ENCODE assay signal across 8 cellular contexts in the genomic region with DNA sequence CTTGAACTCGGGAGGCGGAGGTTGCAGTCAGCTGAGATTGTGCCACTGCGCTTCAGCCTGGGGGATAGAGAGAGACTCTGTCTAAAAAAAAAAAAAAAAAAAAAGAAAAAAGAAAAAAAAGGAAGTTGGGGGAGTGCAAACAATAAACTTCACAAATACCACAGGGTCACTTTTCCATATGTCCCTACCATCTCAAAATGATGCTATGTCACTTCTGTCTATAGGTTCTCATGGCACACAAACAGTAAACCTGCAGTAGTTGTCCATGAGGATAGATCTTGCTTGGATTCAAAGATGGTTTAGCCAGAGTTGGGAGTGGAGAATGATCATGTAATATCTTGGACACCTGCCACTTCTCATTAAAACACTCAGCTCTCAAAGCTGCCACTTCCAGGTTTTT. TPM values are rescaled to one million over a fixed set of nuclear protein-coding genes. Genes with fewer than 3 reads are reported as not detected.
DNase-seq lines count a peak whose midpoint lies in the region; ATAC-seq and TF ChIP-seq lines count a peak whose summit lies in the region.

No MANE protein-coding gene starts in this region.

- H3K4me1 ChIP-seq in A673 (ENCODE audit: insufficient read depth, low read length, poor library complexity, severe bottlenecking) = peaks cover 5% of the 10 kb centered on the region
- no peaks in the 10 kb centered on the region for H3K4me1 ChIP-seq in HEK293 (ENCODE audit: control insufficient read depth, insufficient read depth, low read length)
- peaks cover 6 to 13% of the 10 kb centered on the region in 2 donors for H3K4me1 ChIP-seq in adrenal gland (replicated peaks in 1 of 2)

- peaks cover 14% of the 10 kb centered on the region for H3K36me3 ChIP-seq in A673 (ENCODE audit: insufficient read depth, low read length, poor library complexity, severe bottlenecking)
- peaks cover 0 to 20% of the 10 kb centered on the region in 2 experiments; a peak in 1 of 3 replicates for H3K36me3 ChIP-seq in HEK293 (ENCODE audit: control insufficient read depth in 2 of 2, insufficient read depth in 1 of 2, low read length in 2 of 2)
- H3K36me3 ChIP-seq in adrenal gland (replicated peaks in 1 of 2) = peaks cover 0 to 16% of the 10 kb centered on the region in 2 donors

- no peaks in the 10 kb centered on the region for H3K9me3 ChIP-seq in A673 (ENCODE audit: low read depth, low read length, poor library complexity, severe bottlenecking)
- no peaks in the 10 kb centered on the region for H3K9me3 ChIP-seq in HEK293 (ENCODE audit: control insufficient read depth, insufficient read depth, low read depth, low read length)
- no peaks in the 10 kb centered on the region for H3K9me3 ChIP-seq in adrenal gland (replicated peaks in 1 of 3)

- H3K4me3 Mint-ChIP-seq in mesothelial cell of epicardium = peak overlapping the region; percentile 90

- no peaks in the 10 kb centered on the region for H3K27me3 Mint-ChIP-seq in mesothelial cell of epicardium (ENCODE audit: low read depth)

- peak overlapping the region; percentile 96 for H3K27ac Mint-ChIP-seq in mesothelial cell of epicardium

- TF ChIP-seq POLR2A in adrenal gland (IDR thresholded peaks at IDR 0.05) = no peak

- H3K27ac ChIP-seq in A673 (ENCODE audit: low read depth, low read length, poor library complexity, severe bottlenecking) (no peak overlapping the region), HEK293 (ENCODE audit: extremely low read depth, low read depth, low read length) (no peak overlapping the region), adrenal gland (peak overlapping the region; percentile 81 to 91 (median 90))

- no peaks in the 10 kb centered on the region for H3K9me3 Mint-ChIP-seq in mesothelial cell of epicardium

- ATAC-seq in GM21360 (IDR thresholded peaks at IDR 0.05; ENCODE audit: unreplicated experiment) (no peak), HG03108 (IDR thresholded peaks at IDR 0.05; ENCODE audit: unreplicated experiment) (no peak)

- no peak for TF ChIP-seq CTCF in A673 (conservative IDR thresholded peaks at IDR 0.05; ENCODE audit: low read depth, low read length)
- no peak for TF ChIP-seq CTCF in HEK293 (tag by site-specific recombination; IDR thresholded peaks at IDR 0.05)
- TF ChIP-seq CTCF in adrenal gland (IDR thresholded peaks at IDR 0.05) = no peak
- no peak for TF ChIP-seq CTCF in mesothelial cell of epicardium (IDR thresholded peaks at IDR 0.05; ENCODE audit: unreplicated experiment)

- no peak for DNase-seq in A673 (ENCODE audit: low spot score)
- DNase-seq in adrenal gland = no peak
- no peak for DNase-seq in mesothelial cell of epicardium (ENCODE audit: low spot score in 2 of 2, unreplicated experiment in 2 of 2)
- no peak for DNase-seq in H4 (ENCODE audit: low spot score)
- no peak for DNase-seq in stimulated activated CD4-positive, alpha-beta T cell treated with anti-CD3 and anti-CD28 coated beads, Interleukin-1b, Interleukin-23, amount 100 ng/mL, for 48 hours

- CTCF ChIA-PET in A673 (lab: Charles Lee) = interaction anchor here (1.1 kb wide), 1 partner anchor 36 kb away, joined by 4 read pairs; no protein-coding TSS in a partner anchor
- CTCF ChIA-PET in HEK293 (lab: Yijun Ruan, JAX) = interaction anchor here (1.7 to 2.6 kb wide), 3 partner anchors 34 to 257 kb away, joined by 4 to 8 read pairs (median 7); partner anchors contain the start of gene SLC37A4

- H3K4me3 ChIP-seq in A673 (ENCODE audit: low read depth, low read length, poor library complexity, severe bottlenecking) = peak overlapping the region; percentile 71
- no peak overlapping the region for H3K4me3 ChIP-seq in HEK293 (ENCODE audit: low read depth, low read length)
- H3K4me3 ChIP-seq in adrenal gland = peak overlapping the region in 1 of 4 donors; percentile 73

- H3K36me3 Mint-ChIP-seq in mesothelial cell of epicardium = peaks cover 4% of the 10 kb centered on the region

- H3K27me3 ChIP-seq in A673 (replicated peaks; ENCODE audit: insufficient read depth, low read depth, low read length, poor library complexity) = no peaks in the 10 kb centered on the region
- no peaks in the 10 kb centered on the region for H3K27me3 ChIP-seq in adrenal gland

- intact Hi-C loops in A673 (cut with micrococcal nuclease; ENCODE audit: unreplicated experiment) (loop anchor here (2.0 to 5.0 kb wide), 2 partner anchors 20 to 36 kb away; partner anchors contain the start of gene DPAGT1), adrenal gland (cut with DNase I) (no loop called here)

- no TSS peak for BruUV-seq in A673 (replicated peaks; lab: Mats Ljungman, UMichigan)

- POLR2A ChIA-PET in A673 (lab: Charles Lee; ENCODE audit: low non-redundant PET) (interaction anchor here (0.7 kb wide), 1 partner anchor 155 kb away, joined by 5 read pairs; no protein-coding TSS in a partner anchor), HEK293 (lab: Yijun Ruan, JAX) (interaction anchor here (1.6 to 2.2 kb wide), 5 partner anchors 10 to 47 kb away, joined by 7 to 20 read pairs (median 10); partner anchors contain the start of gene HYOU1)

- whole genome bisulfite sequencing in adrenal gland, 4 donors = 81 to 90% (median 86%) methylated on average over 3 of the region's 3 CpGs

- H3K4me1 Mint-ChIP-seq in mesothelial cell of epicardium = peaks cover 17% of the 10 kb centered on the region

TF ChIP-seq in HEK293, 187 proteins besides CTCF, POLR2A, EP300 and RAD21:
- TF ChIP-seq ZFP37 (tag by site-specific recombination; IDR thresholded peaks at IDR 0.05) (no peak), PRDM10 (tag by site-specific recombination; IDR thresholded peaks at IDR 0.05) (peak; percentile 70)
TF ChIP-seq in HEK293: peak in this region for 1.

RNA-seq across cellular contexts. Expression of gene VPS11, which starts 1.1 kb away (rescaled TPM):
- total RNA-seq in A673 (2021) (26.7 and 32.4 TPM in 2 replicates), adrenal gland (10 to 100 TPM; 32.8 to 65.1 (median 54.0) TPM), mesothelial cell of epicardium (32.5 to 35.2 TPM (median 32.6 TPM) in 3 replicates)
- 100 to 1,000 TPM in 2 of 3 donors, 10 to 100 TPM in 1; 60.6 to 146 (median 133) TPM for polyA plus RNA-seq in adrenal gland
- total RNA-seq in H4 (2014; rRNA removed; shearing (Covaris generic)) = 13.8 and 19.2 TPM in 2 replicates

RNA-seq across cellular contexts. Expression of gene HYOU1, which starts 9.5 kb away (rescaled TPM):
- total RNA-seq in A673 (2021) (315 and 328 TPM in 2 replicates), adrenal gland (100 to 1,000 TPM in 3 of 8 donors, 10 to 100 TPM in 5; 43.5 to 301 (median 74.7) TPM), mesothelial cell of epicardium (131 to 142 TPM (median 133 TPM) in 3 replicates)
- 100 to 1,000 TPM in 1 of 3 donors, 10 to 100 TPM in 2; 44.1 to 174 (median 47.0) TPM for polyA plus RNA-seq in adrenal gland
- 134 and 143 TPM in 2 replicates for total RNA-seq in H4 (2014; rRNA removed; shearing (Covaris generic))

RNA-seq across cellular contexts. Expression of gene HMBS, which starts 18.2 kb away (rescaled TPM):
- total RNA-seq in A673 (2021) = 72.5 and 80.6 TPM in 2 replicates
- total RNA-seq in adrenal gland = 10 to 100 TPM; 16.8 to 37.2 (median 28.7) TPM
- polyA plus RNA-seq in adrenal gland = 10 to 100 TPM; 30.1 to 33.4 (median 31.3) TPM
- total RNA-seq in mesothelial cell of epicardium = 28.0 to 29.1 TPM (median 28.1 TPM) in 3 replicates
- 6.2 and 16.4 TPM in 2 replicates for total RNA-seq in H4 (2014; rRNA removed; shearing (Covaris generic))

RNA-seq across cellular contexts. Expression of gene DPAGT1, which starts 35.2 kb away (rescaled TPM):
- 102 and 115 TPM in 2 replicates for total RNA-seq in A673 (2021)
- 10 to 100 TPM; 37.3 to 65.5 (median 53.9) TPM for total RNA-seq in adrenal gland
- polyA plus RNA-seq in adrenal gland = 10 to 100 TPM; 26.8 to 73.9 (median 33.5) TPM
- total RNA-seq in mesothelial cell of epicardium = 38.2 to 47.7 TPM (median 44.9 TPM) in 3 replicates
- total RNA-seq in H4 (2014; rRNA removed; shearing (Covaris generic)) = 25.0 and 43.7 TPM in 2 replicates

RNA-seq across cellular contexts. Expression of gene SLC37A4, which starts 35.8 kb away (rescaled TPM):
- total RNA-seq in A673 (2021) = 49.3 and 54.6 TPM in 2 replicates
- total RNA-seq in adrenal gland = 10 to 100 TPM; 17.6 to 38.9 (median 22.7) TPM
- 10 to 100 TPM in 2 of 3 donors, 1 to 10 TPM in 1; 9.2 to 29.3 (median 25.5) TPM for polyA plus RNA-seq in adrenal gland
- total RNA-seq in mesothelial cell of epicardium = 29.6 to 35.3 TPM (median 33.2 TPM) in 3 replicates
- total RNA-seq in H4 (2014; rRNA removed; shearing (Covaris generic)) = 21.7 and 26.6 TPM in 2 replicates

Comparison
In these comparisons a context has a peak if more than half of its experiments do, and no peak if none do; other contexts are left out.
1. H3K27ac ChIP-seq: peak in adrenal gland (5 of 5); none in A673 (single experiment) and HEK293 (single experiment).